1 cellular context compared by ENCODE assay signal in genomic region chr17:21345236-21345635, GRCh38.
TF ChIP-seq lines count a peak whose summit lies in the region.

No MANE protein-coding gene starts in this region.

TF ChIP-seq in GM23338, 12 proteins besides CTCF, POLR2A, EP300 and RAD21 (continued from another document):
- TF ChIP-seq ETS1 (IDR thresholded peaks at IDR 0.05) (no peak), POLR2AphosphoS5 (IDR thresholded peaks at IDR 0.05; ENCODE audit: low read depth) (no peak), ZNF462 (CRISPR knock-in tag; IDR thresholded peaks at IDR 0.05) (no peak), STAT1 (IDR thresholded peaks at IDR 0.05; ENCODE audit: unreplicated experiment) (no peak), NANOG (IDR thresholded peaks at IDR 0.05; ENCODE audit: borderline replicate concordance) (no peak), EZH2 (IDR thresholded peaks at IDR 0.05; ENCODE audit: low read depth, unreplicated experiment) (no peak), ZNF114 (CRISPR knock-in tag; IDR thresholded peaks at IDR 0.05) (no peak), JUNB (IDR thresholded peaks at IDR 0.05; ENCODE audit: unreplicated experiment) (no peak), CREB1 (CRISPR knock-in tag; IDR thresholded peaks at IDR 0.05; ENCODE audit: low read depth) (no peak), ZNF331 (CRISPR knock-in tag; IDR thresholded peaks at IDR 0.05; ENCODE audit: low read depth) (no peak)
TF ChIP-seq in GM23338: peak in this region for 0.
